10 cellular contexts compared by ENCODE assay signal in the genomic region with DNA sequence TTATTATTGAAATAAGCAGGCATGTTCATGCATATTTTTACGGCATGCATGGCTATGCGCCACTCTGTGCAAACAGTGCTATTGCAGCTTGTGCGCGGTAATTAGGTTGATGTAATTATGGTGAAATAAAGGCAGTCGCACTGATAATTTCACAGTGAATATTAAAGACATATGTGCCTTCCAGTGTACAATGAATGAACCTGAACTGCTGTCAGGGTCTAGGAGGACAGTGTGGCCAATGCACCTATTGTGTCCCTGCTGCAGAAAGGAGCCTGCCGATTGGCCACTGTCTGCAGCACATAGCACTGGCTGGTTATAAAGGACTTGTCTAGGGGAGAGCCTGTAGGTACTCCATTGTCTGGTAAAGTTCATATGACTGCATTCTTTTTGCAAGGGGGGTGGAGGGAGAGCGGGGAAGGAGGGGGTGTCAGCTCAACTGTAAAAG.
DNase-seq lines count a peak whose midpoint lies in the region; ATAC-seq and TF ChIP-seq lines count a peak whose summit lies in the region.
"Had no signal": no experiment of that assay in that cellular context is flagged by ENCODE, and none has a peak within 500 bp of the region (broad histone marks: within the 10 kb centered on the region; RNA-seq: fewer than 3 reads in every experiment).

No MANE protein-coding gene starts in this region.

- peak; percentile 46 for TF ChIP-seq CTCF in fibroblast of the aortic adventitia (IDR thresholded peaks at IDR 0.05; ENCODE audit: insufficient read depth, low read length)
- TF ChIP-seq CTCF in natural killer cell (IDR thresholded peaks at IDR 0.05), result no peak

- H3K4me3 ChIP-seq in fibroblast of the aortic adventitia (ENCODE audit: low read depth, low read length) (peak overlapping the region; percentile 57), skeletal muscle satellite cell (ENCODE audit: low read length) (peak overlapping the region; percentile 61), SJCRH30 (no peak overlapping the region)

- H3K27me3 ChIP-seq in skeletal muscle satellite cell (ENCODE audit: control insufficient read depth, insufficient read depth, low read length) (no peaks in the 10 kb centered on the region), SJCRH30 (0 out of 2 replicates have a peak, but pooled peaks cover 6% of the 10 kb centered on the region)

- H3K9ac ChIP-seq in skeletal muscle satellite cell (ENCODE audit: low read depth, low read length), result no peak overlapping the region

- H3K36me3 ChIP-seq in skeletal muscle satellite cell (ENCODE audit: insufficient read depth, low read length), result no peaks in the 10 kb centered on the region
- H3K36me3 ChIP-seq in SJCRH30, result no peaks in the 10 kb centered on the region

- H3K9me3 Mint-ChIP-seq in natural killer cell, result peaks cover 0 to 3% of the 10 kb centered on the region in 2 donors
- H3K9me3 Mint-ChIP-seq: activated CD4-positive, alpha-beta memory T cell treated with anti-CD3 and anti-CD28 coated beads for 36 hours; naive thymus-derived CD4-positive, alpha-beta T cell had no signal

- H3K27ac Mint-ChIP-seq in natural killer cell, result no peak overlapping the region
- H3K27ac Mint-ChIP-seq: activated CD4-positive, alpha-beta memory T cell treated with anti-CD3 and anti-CD28 coated beads for 36 hours; naive thymus-derived CD4-positive, alpha-beta T cell had no signal

- peak; percentile 38 for DNase-seq in GM03348 (ENCODE audit: low spot score)
- peak; percentile 54 for DNase-seq in fibroblast of the aortic adventitia (ENCODE audit: low read depth)
- no peak for DNase-seq in activated CD4-positive, CD25-positive, alpha-beta regulatory T cell treated with anti-CD3 and anti-CD28 coated beads, Interleukin-2, amount 50 U/mL, for 72 hours
- DNase-seq in natural killer cell, result no peak
- DNase-seq in SW 1271 (lab: John Stamatoyannopoulos, UW), result no peak
- DNase-seq in SJCRH30, result no peak
- DNase-seq: activated CD4-positive, alpha-beta memory T cell treated with anti-CD3 and anti-CD28 coated beads for 36 hours; naive thymus-derived CD4-positive, alpha-beta T cell had no signal

- no peak for ATAC-seq in natural killer cell
- ATAC-seq: naive thymus-derived CD4-positive, alpha-beta T cell had no signal

- H3K9me3 ChIP-seq in skeletal muscle satellite cell (replicated peaks; ENCODE audit: low read length), result no peaks in the 10 kb centered on the region
- no peaks in the 10 kb centered on the region for H3K9me3 ChIP-seq in SJCRH30 (replicated peaks)

- H3K27me3 Mint-ChIP-seq in natural killer cell (ENCODE audit: low read depth in 2 of 2), result no peaks in the 10 kb centered on the region

- no peak overlapping the region for H3K4me3 Mint-ChIP-seq in natural killer cell
- H3K4me3 Mint-ChIP-seq: activated CD4-positive, alpha-beta memory T cell treated with anti-CD3 and anti-CD28 coated beads for 36 hours; naive thymus-derived CD4-positive, alpha-beta T cell had no signal

- H3K27ac ChIP-seq in SJCRH30, result no peak overlapping the region

- no peaks in the 10 kb centered on the region for H3K4me1 Mint-ChIP-seq in natural killer cell
- H3K4me1 Mint-ChIP-seq: naive thymus-derived CD4-positive, alpha-beta T cell had no signal

- H3K4me1 ChIP-seq in skeletal muscle satellite cell (ENCODE audit: control insufficient read depth, insufficient read depth, low read length) (peaks cover 27% of the 10 kb centered on the region), SJCRH30 (no peaks in the 10 kb centered on the region)

- H3K36me3 Mint-ChIP-seq in natural killer cell, result no peaks in the 10 kb centered on the region
- H3K36me3 Mint-ChIP-seq: activated CD4-positive, alpha-beta memory T cell treated with anti-CD3 and anti-CD28 coated beads for 36 hours; naive thymus-derived CD4-positive, alpha-beta T cell had no signal

- intact Hi-C loops in natural killer cell (cut with micrococcal nuclease), result no loop called here

- H3K4me2 ChIP-seq in skeletal muscle satellite cell (ENCODE audit: low read length), result peak overlapping the region; percentile 64

TF ChIP-seq in PFSK-1, 5 proteins besides CTCF, POLR2A, EP300 and RAD21:
- no peak for TF ChIP-seq REST (IDR thresholded peaks at IDR 0.05; ENCODE audit: insufficient read depth in 1 of 2, low read depth in 2 of 2, low read length in 2 of 2)
- TF ChIP-seq SIN3A (IDR thresholded peaks at IDR 0.05; ENCODE audit: borderline replicate concordance, insufficient read depth, low read length), result no peak
- TF ChIP-seq POLR2AphosphoS5 (IDR thresholded peaks at IDR 0.05; ENCODE audit: low read depth, low read length), result peak; percentile 73; the same call in 1 of the 2 replicates
- TF ChIP-seq TAF1 (IDR thresholded peaks at IDR 0.05; ENCODE audit: borderline replicate concordance, insufficient read depth, low read length), result no peak
- peak; percentile 81 for TF ChIP-seq FOXP2 (optimal IDR thresholded peaks at IDR 0.05; ENCODE audit: borderline replicate concordance, extremely low read depth, extremely low read length, insufficient read depth)

Comparison
In these comparisons a context has a peak if more than half of its experiments do, and no peak if none do; other contexts are left out.
1. DNase-seq: peak in GM03348 (single experiment) and fibroblast of the aortic adventitia (single experiment); none in activated CD4-positive, CD25-positive, alpha-beta regulatory T cell treated with anti-CD3 and anti-CD28 coated beads, Interleukin-2, amount 50 U/mL, for 72 hours (single experiment), natural killer cell (single experiment), SW 1271 (0 of 2) and SJCRH30 (0 of 2).